ENCODE assay signal across 13 cellular contexts in genomic region chr10:44961231-44961571, GRCh38. TPM values are rescaled to one million over a fixed set of nuclear protein-coding genes. Genes with fewer than 3 reads are reported as not detected.
DNase-seq lines count a peak whose midpoint lies in the region; TF ChIP-seq lines count a peak whose summit lies in the region.
"Had no signal": no experiment of that assay in that cellular context is flagged by ENCODE, and none has a peak within 500 bp of the region (broad histone marks: within the 10 kb centered on the region; RNA-seq: fewer than 3 reads in every experiment).

No MANE protein-coding gene starts in this region.

- no peaks in the 10 kb centered on the region for H3K27me3 ChIP-seq in HL-60 (ENCODE audit: insufficient read depth, poor library complexity, severe bottlenecking)
- no peaks in the 10 kb centered on the region for H3K27me3 ChIP-seq in mononuclear cell (ENCODE audit: insufficient read depth, low read length)

- no peak for TF ChIP-seq CTCF in HL-60 (IDR thresholded peaks at IDR 0.05; ENCODE audit: insufficient read depth, low read length)

- H3K27ac ChIP-seq in HL-60 (replicated peaks) (peak overlapping the region; percentile 97), cingulate gyrus (ENCODE audit: low read depth, low read length) (peak overlapping the region; percentile 86), substantia nigra (ENCODE audit: low read depth, low read length, poor library complexity, severe bottlenecking) (peak overlapping the region; percentile 89)

- H3K4me3 ChIP-seq in HL-60 (replicated peaks; ENCODE audit: insufficient read depth, low read length) (peak overlapping the region; percentile 75), mononuclear cell (ENCODE audit: low read length) (peak overlapping the region; percentile 87)
- H3K4me3 ChIP-seq: HAP-1 had no signal

- peaks cover 91% of the 10 kb centered on the region for H3K4me1 ChIP-seq in mononuclear cell (ENCODE audit: insufficient read depth, low read length)

- no peak for DNase-seq in HL-60 (ENCODE audit: low read depth in 1 of 2, low spot score in 1 of 2)
- no peak for DNase-seq in substantia nigra (lab: John Stamatoyannopoulos, UW)
- DNase-seq in A172 (ENCODE audit: low spot score): no peak
- no peak for DNase-seq in anterior cingulate cortex (lab: John Stamatoyannopoulos, UW)
- DNase-seq in putamen (ENCODE audit: low spot score): no peak
- DNase-seq: DND-41; effector CD4-positive, alpha-beta T cell; NCI-H1417 treated with DMSO at 0.1 percent for 48 hours had no signal

- no peaks in the 10 kb centered on the region for H3K9me3 ChIP-seq in mononuclear cell (ENCODE audit: low read depth, low read length)
- H3K9me3 ChIP-seq: HAP-1 had no signal

RNA-seq across cellular contexts. Expression of gene RASSF4, which starts 1.6 kb away (rescaled TPM):
- 12.2 TPM for total RNA-seq in mononuclear cell
- 3.2 and 9.6 TPM in 2 replicates for total RNA-seq in A172 (2014; rRNA removed; shearing (Covaris generic))

RNA-seq across cellular contexts. Expression of gene DEPP1, which starts 17.4 kb away (rescaled TPM):
- total RNA-seq in mononuclear cell: 0.21 TPM
- 2.2 and 6.5 TPM in 2 replicates for total RNA-seq in A172 (2014; rRNA removed; shearing (Covaris generic))

RNA-seq across cellular contexts. Expression of gene ZNF22, which starts 39.5 kb away (rescaled TPM):
- 24.9 TPM for total RNA-seq in mononuclear cell
- total RNA-seq in A172 (2014; rRNA removed; shearing (Covaris generic)): 7.0 and 7.9 TPM in 2 replicates

RNA-seq across cellular contexts. Expression of gene TMEM72, which starts 50.1 kb away (rescaled TPM):
- not detected for total RNA-seq in mononuclear cell
- not detected in 2 replicates for total RNA-seq in A172 (2014; rRNA removed; shearing (Covaris generic))
- total RNA-seq: pulmonary artery endothelial cell; T-helper 2 cell treated with Interferon-gamma antibody and Interleukin-4, amounts not matched to agents 100 ng/mL and 5 ng/mL, for 36 hours had no signal
